ENCODE assay signal across 8 cellular contexts in genomic region chr5:102755691-102756371, GRCh38. TPM values are rescaled to one million over a fixed set of nuclear protein-coding genes. Genes with fewer than 3 reads are reported as not detected.
DNase-seq lines count a peak whose midpoint lies in the region; ATAC-seq, FAIRE-seq and TF ChIP-seq lines count a peak whose summit lies in the region.

No MANE protein-coding gene starts in this region.

- CTCF ChIA-PET in K562 (lab: Yijun Ruan, JAX; ENCODE audit: low intra/inter-chr PET ratio) = no interaction called here

- peaks cover 11 to 36% of the 10 kb centered on the region in 2 experiments for H3K27me3 ChIP-seq in K562 (ENCODE audit: control insufficient read depth in 2 of 2, insufficient read depth in 2 of 2, low read length in 2 of 2)
- H3K27me3 ChIP-seq in iPS-20b (ENCODE audit: insufficient read depth, low read length) = peaks cover 35% of the 10 kb centered on the region
- no peaks in the 10 kb centered on the region for H3K27me3 ChIP-seq in smooth muscle cell (ENCODE audit: low read depth)

- no peaks in the 10 kb centered on the region for H3F3A ChIP-seq in smooth muscle cell (ENCODE audit: low read depth)

- no peak for TF ChIP-seq CTCF in GM13977 (IDR thresholded peaks at IDR 0.05; ENCODE audit: extremely low read depth, insufficient read depth, missing control alignments)
- no peak for TF ChIP-seq CTCF in K562 (IDR thresholded peaks at IDR 0.05 in 2 of 3, conservative IDR thresholded peaks at IDR 0.05 in 1 of 3; ENCODE audit: insufficient read depth in 2 of 3, low read depth in 1 of 3, low read length in 3 of 3)
- no peak for TF ChIP-seq CTCF in smooth muscle cell (IDR thresholded peaks at IDR 0.05; ENCODE audit: borderline replicate concordance, insufficient read depth, poor library complexity, severe bottlenecking)

- H3K9me3 ChIP-seq in K562 (replicated peaks; ENCODE audit: control insufficient read depth, insufficient read depth, low read depth, low read length) = no peaks in the 10 kb centered on the region
- no peaks in the 10 kb centered on the region for H3K9me3 ChIP-seq in iPS-20b (ENCODE audit: insufficient read depth, low read depth, low read length)
- no peaks in the 10 kb centered on the region for H3K9me3 ChIP-seq in smooth muscle cell (replicated peaks; ENCODE audit: low read depth)

- ATAC-seq in HG02678 (IDR thresholded peaks at IDR 0.05; ENCODE audit: unreplicated experiment) (peak; percentile 56), K562 (peak; percentile 61)

- peak overlapping the region; percentile 63 for H3K4me2 ChIP-seq in K562 (ENCODE audit: insufficient read depth, low read length)
- peak overlapping the region; percentile 97 for H3K4me2 ChIP-seq in smooth muscle cell

- in situ Hi-C loops in GM13977 (cut with MboI; ENCODE audit: low pct_unique_long_range_greater_than_20kb, low sequenced_read_pairs, unreplicated experiment) = no loop called here
- in situ Hi-C loops in K562 (cut with MboI) = no loop called here

- WGBS in K562 (ENCODE audit: insufficient coverage, low coverage, missing lambda C conversion rate) = 4% methylated on average over 24 of the region's 29 CpGs
- WGBS in smooth muscle cell (ENCODE audit: low lambda C conversion rate) = 4% methylated on average over 29 of the region's 29 CpGs

- no peaks in the 10 kb centered on the region for H3K9me1 ChIP-seq in K562 (ENCODE audit: control insufficient read depth, insufficient read depth, low read length)

- H3K27ac ChIP-seq in K562 (ENCODE audit: extremely low read depth, low read depth, low read length) (no peak overlapping the region), iPS-20b (ENCODE audit: low read length) (no peak overlapping the region), smooth muscle cell (ENCODE audit: low read depth) (peak overlapping the region; percentile 81)

- peak; percentile 65 for FAIRE-seq in K562 (lab: Jason Lieb, UNC)

- H3K79me2 ChIP-seq in K562 (ENCODE audit: control insufficient read depth, insufficient read depth, low read length) = no peaks in the 10 kb centered on the region
- H3K79me2 ChIP-seq in smooth muscle cell (ENCODE audit: low read depth) = peaks cover 34% of the 10 kb centered on the region

- H4K20me1 ChIP-seq in K562 (replicated peaks; ENCODE audit: control insufficient read depth, insufficient read depth, low read length) = no peaks in the 10 kb centered on the region
- H4K20me1 ChIP-seq in smooth muscle cell (ENCODE audit: low read depth) = peaks cover 18% of the 10 kb centered on the region

- H3K4me3 ChIP-seq in K562 (peak overlapping the region; percentile 40), iPS-20b (ENCODE audit: low read length) (peak overlapping the region; percentile 98), smooth muscle cell (peak overlapping the region; percentile 82)

- TF ChIP-seq EP300 in K562 (IDR thresholded peaks at IDR 0.05; ENCODE audit: low read length) = no peak

- no peak for TF ChIP-seq RAD21 in K562 (CRISPR knock-in tag; conservative IDR thresholded peaks at IDR 0.05 in 1 of 2, IDR thresholded peaks at IDR 0.05 in 1 of 2)

- no peaks in the 10 kb centered on the region for H3K36me3 ChIP-seq in K562 (ENCODE audit: control insufficient read depth, insufficient read depth, low read length)
- H3K36me3 ChIP-seq in iPS-20b (ENCODE audit: insufficient read depth, low read depth, low read length) = no peaks in the 10 kb centered on the region
- no peaks in the 10 kb centered on the region for H3K36me3 ChIP-seq in smooth muscle cell (ENCODE audit: low read depth)

- intact Hi-C loops in K562 (cut with micrococcal nuclease) = no loop called here

- POLR2A ChIA-PET in K562 (lab: Yijun Ruan, JAX) = interaction anchor here (0.6 to 1.1 kb wide), 3 partner anchors 8 to 30 kb away, joined by 3 read pairs; no protein-coding TSS in a partner anchor

- H3K9ac ChIP-seq in K562 (ENCODE audit: insufficient read depth in 1 of 2, low read depth in 2 of 2, low read length in 2 of 2) = peak overlapping the region in 1 of 2 experiments; percentile 65; a peak in 2 of 4 replicates
- H3K9ac ChIP-seq in iPS-20b (ENCODE audit: low read depth, low read length) = peak overlapping the region; percentile 88
- peak overlapping the region; percentile 88 for H3K9ac ChIP-seq in smooth muscle cell (ENCODE audit: low read depth)

- TSS peak; percentile 61 for BruUV-seq in K562 (replicated peaks; lab: Mats Ljungman, UMichigan)

- H3K4me1 ChIP-seq in K562 (replicated peaks in 1 of 2; ENCODE audit: control insufficient read depth in 2 of 2, insufficient read depth in 2 of 2, low read length in 2 of 2) (peaks cover 3 to 20% of the 10 kb centered on the region in 2 experiments; a peak in 4 of 5 replicates), iPS-20b (ENCODE audit: insufficient read depth, low read length) (peaks cover 10% of the 10 kb centered on the region), smooth muscle cell (ENCODE audit: low read depth) (peaks cover 7% of the 10 kb centered on the region)

- TF ChIP-seq POLR2A in K562 (conservative IDR thresholded peaks at IDR 0.05) = no peak

- DNase-seq in GM13977 (ENCODE audit: low spot score) = peak; percentile 74
- DNase-seq in NCI-H1436 treated with DMSO at 0.1 percent for 48 hours (lab: John Stamatoyannopoulos, UW) = peak; percentile 61
- peak; percentile 61 for DNase-seq in T-helper 22 cell (ENCODE audit: low read depth)
- peak; percentile 16 to 31 (median 22) for DNase-seq in K562 (ENCODE audit: extremely low read depth in 1 of 4, low spot score in 3 of 4)
- no peak for DNase-seq in smooth muscle cell (lab: John Stamatoyannopoulos, UW; ENCODE audit: unreplicated experiment)
- DNase-seq in DMS114 treated with DMSO at 0.1 percent for 48 hours (lab: John Stamatoyannopoulos, UW; ENCODE audit: unreplicated experiment) = no peak

- H2AFZ ChIP-seq in K562 (ENCODE audit: low read depth, low read length) (peak overlapping the region; percentile 82), smooth muscle cell (ENCODE audit: low read depth) (peak overlapping the region; percentile 71)

TF ChIP-seq in K562, 482 proteins besides CTCF, POLR2A, EP300 and RAD21 (continues in another document):
- TF ChIP-seq NELFE (IDR thresholded peaks at IDR 0.05; ENCODE audit: insufficient read depth, insufficient read length) = no peak
- TF ChIP-seq ZBTB1 (CRISPR knock-in tag; IDR thresholded peaks at IDR 0.05; ENCODE audit: borderline replicate concordance, low read depth) = no peak
- TF ChIP-seq ATF7 (IDR thresholded peaks at IDR 0.05) = 0 out of 2 replicates have a peak, but pooled peaks have one; percentile 32
- TF ChIP-seq BHLHE40 (IDR thresholded peaks at IDR 0.05; ENCODE audit: low read length) = peak; percentile 35; the same call in 1 of the 2 replicates
- no peak for TF ChIP-seq RCOR1 (IDR thresholded peaks at IDR 0.05; ENCODE audit: borderline replicate concordance in 1 of 2, low read depth in 2 of 2, low read length in 2 of 2)
- peak; percentile 54; the same call in 1 of the 2 replicates for TF ChIP-seq ATF3 (IDR thresholded peaks at IDR 0.05)
- TF ChIP-seq ATF3 (CRISPR knock-in tag; conservative IDR thresholded peaks at IDR 0.05) = no peak
- TF ChIP-seq, protein P1, sequence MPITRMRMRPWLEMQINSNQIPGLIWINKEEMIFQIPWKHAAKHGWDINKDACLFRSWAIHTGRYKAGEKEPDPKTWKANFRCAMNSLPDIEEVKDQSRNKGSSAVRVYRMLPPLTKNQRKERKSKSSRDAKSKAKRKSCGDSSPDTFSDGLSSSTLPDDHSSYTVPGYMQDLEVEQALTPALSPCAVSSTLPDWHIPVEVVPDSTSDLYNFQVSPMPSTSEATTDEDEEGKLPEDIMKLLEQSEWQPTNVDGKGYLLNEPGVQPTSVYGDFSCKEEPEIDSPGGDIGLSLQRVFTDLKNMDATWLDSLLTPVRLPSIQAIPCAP (CRISPR knock-in tag; IDR thresholded peaks at IDR 0.05; ENCODE audit: borderline replicate concordance) = no peak
- TF ChIP-seq, protein P2, sequence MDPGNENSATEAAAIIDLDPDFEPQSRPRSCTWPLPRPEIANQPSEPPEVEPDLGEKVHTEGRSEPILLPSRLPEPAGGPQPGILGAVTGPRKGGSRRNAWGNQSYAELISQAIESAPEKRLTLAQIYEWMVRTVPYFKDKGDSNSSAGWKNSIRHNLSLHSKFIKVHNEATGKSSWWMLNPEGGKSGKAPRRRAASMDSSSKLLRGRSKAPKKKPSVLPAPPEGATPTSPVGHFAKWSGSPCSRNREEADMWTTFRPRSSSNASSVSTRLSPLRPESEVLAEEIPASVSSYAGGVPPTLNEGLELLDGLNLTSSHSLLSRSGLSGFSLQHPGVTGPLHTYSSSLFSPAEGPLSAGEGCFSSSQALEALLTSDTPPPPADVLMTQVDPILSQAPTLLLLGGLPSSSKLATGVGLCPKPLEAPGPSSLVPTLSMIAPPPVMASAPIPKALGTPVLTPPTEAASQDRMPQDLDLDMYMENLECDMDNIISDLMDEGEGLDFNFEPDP (CRISPR knock-in tag; IDR thresholded peaks at IDR 0.05) = no peak
- TF ChIP-seq NFXL1 (CRISPR knock-in tag; IDR thresholded peaks at IDR 0.05) = no peak

RNA-seq across cellular contexts. Expression of gene PAM, which starts 0.7 kb away (rescaled TPM):
- total RNA-seq in K562 (2011; cell fraction: chromatin; rRNA removed; ENCODE audit: low replicate concordance) = 2.9 and 3.8 TPM in 2 replicates
- total RNA-seq in K562 (2011; cell fraction: nucleolus; rRNA removed) = 2.1 and 2.3 TPM in 2 replicates
- 2.6 and 5.8 TPM in 2 replicates for total RNA-seq in K562 (2011; cell fraction: nucleoplasm; rRNA removed)
- 0.57 and 0.82 TPM in 2 replicates for total RNA-seq in K562 (2014; rRNA removed)
- 0.95 and 1.1 TPM in 2 replicates for total RNA-seq in K562 (2014; rRNA removed; fragmentation: Illumina TruSeq; extraction: Trizol)
- 0.30 and 0.40 TPM in 2 replicates for total RNA-seq in K562 (2015; rRNA removed; fragmentation: Illumina TruSeq; extraction: Trizol)
- 1.3 and 1.9 TPM in 2 replicates for total RNA-seq in K562 (2021)
- polyA plus RNA-seq in K562 (2011; rRNA removed) = 1.6 and 3.1 TPM in 2 replicates
- 0.96 and 2.0 TPM in 2 replicates for polyA plus RNA-seq in K562 (2011; cell fraction: cytosol; rRNA removed)
- polyA plus RNA-seq in K562 (2011; cell fraction: nucleus; rRNA removed) = 1.8 and 2.8 TPM in 2 replicates
- 0.90 and 1.6 TPM in 2 replicates for polyA plus RNA-seq in K562 (2012)
- polyA plus RNA-seq in K562 (2014; fragmentation: Illumina TruSeq; extraction: Trizol) = 0.50 and 0.77 TPM in 2 replicates
- polyA plus RNA-seq in K562 (2014; fragmentation: Nextera tagmentation; extraction: Ambion mirVana) = under 1 TPM; 0.39 to 0.46 TPM
- 0.40 and 1.2 TPM in 2 replicates for polyA plus RNA-seq in K562 (2014; rRNA removed)
- polyA minus RNA-seq in K562 (2011; rRNA and poly(A)+ RNA removed) = 2.6 and 3.4 TPM in 2 replicates
- polyA minus RNA-seq in K562 (2011; cell fraction: cytosol; rRNA and poly(A)+ RNA removed) = 0.91 and 1.2 TPM in 2 replicates
- polyA minus RNA-seq in K562 (2011; cell fraction: nucleus; rRNA and poly(A)+ RNA removed) = 2.1 and 4.4 TPM in 2 replicates
- 155 and 164 TPM in 2 replicates for total RNA-seq in smooth muscle cell
- polyA plus RNA-seq in smooth muscle cell = 117 and 137 TPM in 2 replicates

Comparison
In these comparisons a context has a peak if more than half of its experiments do, and no peak if none do; other contexts are left out.
1. DNase-seq: peak in GM13977 (single experiment), NCI-H1436 treated with DMSO at 0.1 percent for 48 hours (single experiment), T-helper 22 cell (single experiment) and K562 (4 of 4); none in smooth muscle cell (single experiment) and DMS114 treated with DMSO at 0.1 percent for 48 hours (single experiment).
2. H3K4me3 ChIP-seq: peak in every context shown above with its lines; median percentile 98 in iPS-20b; 82 in smooth muscle cell; 40 in K562.
3. RNA of gene PAM, which starts 0.7 kb away (total RNA-seq): 155 to 164 TPM in smooth muscle cell; 0.30 to 5.8 TPM in K562; every median in the first group is over 10 times any median in the second.